ENCODE assay signal across 8 cellular contexts in genomic region chr11:64489831-64490441, GRCh38.
DNase-seq lines count a peak whose midpoint lies in the region; ATAC-seq, FAIRE-seq and TF ChIP-seq lines count a peak whose summit lies in the region.

No MANE protein-coding gene starts in this region.

- TF ChIP-seq CTCF in DOHH2 (IDR thresholded peaks at IDR 0.05; ENCODE audit: low read depth, low read length, poor library complexity, severe bottlenecking) (peak; percentile 94), K562 (IDR thresholded peaks at IDR 0.05 in 2 of 3, conservative IDR thresholded peaks at IDR 0.05 in 1 of 3; ENCODE audit: insufficient read depth in 2 of 3, low read depth in 1 of 3, low read length in 3 of 3) (peak; percentile 88 to 97 (median 94)), suprapubic skin (IDR thresholded peaks at IDR 0.05) (peak in 1 of 2 donors; percentile 56)

- POLR2A ChIA-PET in K562 (lab: Yijun Ruan, JAX), result interaction anchor here (0.7 to 1.1 kb wide), 3 partner anchors 21 to 100 kb away, joined by 3 read pairs; no protein-coding TSS in a partner anchor

- no peaks in the 10 kb centered on the region for H3F3A ChIP-seq in DOHH2 (ENCODE audit: control insufficient read depth, insufficient read depth)

- peak; percentile 76 to 95 for TF ChIP-seq RAD21 in K562 (CRISPR knock-in tag; conservative IDR thresholded peaks at IDR 0.05 in 1 of 2, IDR thresholded peaks at IDR 0.05 in 1 of 2)

- no peaks in the 10 kb centered on the region for H4K20me1 ChIP-seq in DOHH2 (ENCODE audit: control insufficient read depth, insufficient read depth, low read depth, low read length)
- no peaks in the 10 kb centered on the region for H4K20me1 ChIP-seq in K562 (replicated peaks; ENCODE audit: control insufficient read depth, insufficient read depth, low read length)

- H3K27me3 ChIP-seq in DOHH2 (ENCODE audit: control insufficient read depth, low read length), result peaks cover 27% of the 10 kb centered on the region
- H3K27me3 ChIP-seq in K562 (ENCODE audit: control insufficient read depth in 2 of 2, insufficient read depth in 2 of 2, low read length in 2 of 2), result peaks cover 15 to 44% of the 10 kb centered on the region in 2 experiments; a peak in 4 of 5 replicates
- H3K27me3 ChIP-seq in suprapubic skin, result peaks cover 61% of the 10 kb centered on the region

- intact Hi-C loops in K562 (cut with micrococcal nuclease), result loop anchor here (1.0 to 5.0 kb wide), 2 partner anchors 133 to 159 kb away; partner anchors contain the start of gene RPS6KA4

- no peaks in the 10 kb centered on the region for H3K4me1 ChIP-seq in DOHH2 (ENCODE audit: control insufficient read depth, low read length)
- H3K4me1 ChIP-seq in K562 (replicated peaks in 1 of 2; ENCODE audit: control insufficient read depth in 2 of 2, insufficient read depth in 2 of 2, low read length in 2 of 2), result peaks cover 0 to 13% of the 10 kb centered on the region in 2 experiments; a peak in 3 of 5 replicates
- no peaks in the 10 kb centered on the region for H3K4me1 ChIP-seq in suprapubic skin

- TF ChIP-seq EP300 in K562 (IDR thresholded peaks at IDR 0.05; ENCODE audit: low read length) (no peak), suprapubic skin (IDR thresholded peaks at IDR 0.05) (no peak)

- TF ChIP-seq POLR2A in K562 (conservative IDR thresholded peaks at IDR 0.05) (no peak), suprapubic skin (IDR thresholded peaks at IDR 0.05) (no peak)

- no peak overlapping the region for H3K27ac ChIP-seq in DOHH2 (ENCODE audit: low read depth, low read length)
- H3K27ac ChIP-seq in K562 (ENCODE audit: extremely low read depth, low read depth, low read length), result no peak overlapping the region
- H3K27ac ChIP-seq in suprapubic skin, result no peak overlapping the region

- peak; percentile 99 for ATAC-seq in K562

- H3K9me3 ChIP-seq in DOHH2 (ENCODE audit: control insufficient read depth, insufficient read depth, low read length) (no peaks in the 10 kb centered on the region), K562 (replicated peaks; ENCODE audit: control insufficient read depth, insufficient read depth, low read depth, low read length) (no peaks in the 10 kb centered on the region), suprapubic skin (no peaks in the 10 kb centered on the region)

- no peak overlapping the region; a peak in 2 of 4 replicates for H3K9ac ChIP-seq in K562 (ENCODE audit: insufficient read depth in 1 of 2, low read depth in 2 of 2, low read length in 2 of 2)

- no peak overlapping the region for H3K4me2 ChIP-seq in DOHH2 (ENCODE audit: low read length)
- H3K4me2 ChIP-seq in K562 (ENCODE audit: insufficient read depth, low read length), result peak overlapping the region; percentile 29; the same call in 1 of the 2 replicates

- H3K79me2 ChIP-seq in DOHH2 (ENCODE audit: control insufficient read depth, low read length) (no peaks in the 10 kb centered on the region), K562 (ENCODE audit: control insufficient read depth, insufficient read depth, low read length) (no peaks in the 10 kb centered on the region)

- peaks cover 3% of the 10 kb centered on the region for H3K9me1 ChIP-seq in K562 (ENCODE audit: control insufficient read depth, insufficient read depth, low read length)

- H3K36me3 ChIP-seq in DOHH2 (ENCODE audit: control insufficient read depth, low read length) (no peaks in the 10 kb centered on the region), K562 (ENCODE audit: control insufficient read depth, insufficient read depth, low read length) (no peaks in the 10 kb centered on the region), suprapubic skin (no peaks in the 10 kb centered on the region)

- DNase-seq in LHCN-M2 (ENCODE audit: low read depth) (peak; percentile 25), T-helper 1 cell (peak in 4 of 5 donors; percentile 17 to 32 (median 24)), K562 (ENCODE audit: extremely low read depth in 1 of 4, low spot score in 3 of 4) (peak; percentile 77 to 80 (median 78)), iris pigment epithelial cell (ENCODE audit: low read depth) (peak; percentile 38), suprapubic skin (ENCODE audit: low spot score in 2 of 2) (no peak), OCI-M2 (lab: John Stamatoyannopoulos, UW; ENCODE audit: unreplicated experiment) (no peak)
- DNase-seq in stimulated activated CD4-positive, alpha-beta T cell treated with anti-CD3 and anti-CD28 coated beads, Interleukin-1b, Interleukin-23, amount 100 ng/mL, for 48 hours, result peak; percentile 52

- H2AFZ ChIP-seq in K562 (ENCODE audit: low read depth, low read length), result no peak overlapping the region

- 6% methylated on average over 23 of the region's 26 CpGs for WGBS in K562 (ENCODE audit: insufficient coverage, low coverage, missing lambda C conversion rate)
- 20% methylated on average over 21 of the region's 26 CpGs for WGBS in suprapubic skin

- H3K4me3 ChIP-seq in DOHH2 (ENCODE audit: low read length), result no peak overlapping the region
- no peak overlapping the region for H3K4me3 ChIP-seq in K562
- no peak overlapping the region for H3K4me3 ChIP-seq in suprapubic skin

- peak; percentile 93 for FAIRE-seq in K562 (lab: Jason Lieb, UNC)

- no peaks in the 10 kb centered on the region for H3K9me2 ChIP-seq in DOHH2 (replicated peaks; ENCODE audit: control insufficient read depth, low read length)

- in situ Hi-C loops in K562 (cut with MboI), result no loop called here

- CTCF ChIA-PET in K562 (lab: Yijun Ruan, JAX; ENCODE audit: low intra/inter-chr PET ratio), result interaction anchor here (1.1 to 1.6 kb wide), 4 partner anchors 41 to 163 kb away, joined by 3 to 7 read pairs (median 6); no protein-coding TSS in a partner anchor

- BruUV-seq in K562 (replicated peaks; lab: Mats Ljungman, UMichigan), result no TSS peak

TF ChIP-seq in K562, 482 proteins besides CTCF, POLR2A, EP300 and RAD21 (continues in another document):
- no peak for TF ChIP-seq MCM5 (IDR thresholded peaks at IDR 0.05; ENCODE audit: low read depth)
- TF ChIP-seq ZMIZ1 (IDR thresholded peaks at IDR 0.05; ENCODE audit: low read depth in 2 of 2, low read length in 2 of 2), result 0 out of 4 replicates have a peak, but pooled peaks of 1 of the 2 experiments have one; percentile 43
- no peak for TF ChIP-seq KLF10 (CRISPR knock-in tag; IDR thresholded peaks at IDR 0.05)
- TF ChIP-seq NR2C1 (IDR thresholded peaks at IDR 0.05), result no peak
- no peak for TF ChIP-seq NR2C1 (tag; IDR thresholded peaks at IDR 0.05)
- no peak for TF ChIP-seq SP1 (CRISPR knock-in tag; IDR thresholded peaks at IDR 0.05)
- TF ChIP-seq, protein P1, sequence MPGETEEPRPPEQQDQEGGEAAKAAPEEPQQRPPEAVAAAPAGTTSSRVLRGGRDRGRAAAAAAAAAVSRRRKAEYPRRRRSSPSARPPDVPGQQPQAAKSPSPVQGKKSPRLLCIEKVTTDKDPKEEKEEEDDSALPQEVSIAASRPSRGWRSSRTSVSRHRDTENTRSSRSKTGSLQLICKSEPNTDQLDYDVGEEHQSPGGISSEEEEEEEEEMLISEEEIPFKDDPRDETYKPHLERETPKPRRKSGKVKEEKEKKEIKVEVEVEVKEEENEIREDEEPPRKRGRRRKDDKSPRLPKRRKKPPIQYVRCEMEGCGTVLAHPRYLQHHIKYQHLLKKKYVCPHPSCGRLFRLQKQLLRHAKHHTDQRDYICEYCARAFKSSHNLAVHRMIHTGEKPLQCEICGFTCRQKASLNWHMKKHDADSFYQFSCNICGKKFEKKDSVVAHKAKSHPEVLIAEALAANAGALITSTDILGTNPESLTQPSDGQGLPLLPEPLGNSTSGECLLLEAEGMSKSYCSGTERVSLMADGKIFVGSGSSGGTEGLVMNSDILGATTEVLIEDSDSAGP (CRISPR knock-in tag; IDR thresholded peaks at IDR 0.05), result 0 out of 2 replicates have a peak, but pooled peaks have one; percentile 2
- TF ChIP-seq NCOA6 (IDR thresholded peaks at IDR 0.05), result no peak
- TF ChIP-seq JUN (IDR thresholded peaks at IDR 0.05; ENCODE audit: borderline replicate concordance, low read depth, low read length), result peak; percentile 38; the same call in 1 of the 2 replicates
- no peak for TF ChIP-seq JUN (CRISPR knock-in tag; IDR thresholded peaks at IDR 0.05; ENCODE audit: borderline replicate concordance)
- TF ChIP-seq ARNT (IDR thresholded peaks at IDR 0.05), result no peak
- TF ChIP-seq ZKSCAN1 (IDR thresholded peaks at IDR 0.05; ENCODE audit: low read depth, low read length), result peak; percentile 41; the same call in 1 of the 2 replicates
- TF ChIP-seq ZNF695 (CRISPR knock-in tag; IDR thresholded peaks at IDR 0.05), result no peak
- no peak for TF ChIP-seq TOE1 (IDR thresholded peaks at IDR 0.05; ENCODE audit: borderline replicate concordance)
- TF ChIP-seq TOE1 (CRISPR knock-in tag; IDR thresholded peaks at IDR 0.05; ENCODE audit: borderline replicate concordance, low read depth), result no peak
- no peak for TF ChIP-seq ATF4 (CRISPR knock-in tag; IDR thresholded peaks at IDR 0.05)

Comparison
In these comparisons a context has a peak if more than half of its experiments do, and no peak if none do; other contexts are left out.
1. DNase-seq: peak in LHCN-M2 (single experiment), T-helper 1 cell (4 of 5), K562 (4 of 4), iris pigment epithelial cell (single experiment) and stimulated activated CD4-positive, alpha-beta T cell treated with anti-CD3 and anti-CD28 coated beads, Interleukin-1b, Interleukin-23, amount 100 ng/mL, for 48 hours (single experiment); none in suprapubic skin (0 of 2) and OCI-M2 (single experiment).